Comparison of ENCODE assay signal across 20 cellular contexts in the genomic region with DNA sequence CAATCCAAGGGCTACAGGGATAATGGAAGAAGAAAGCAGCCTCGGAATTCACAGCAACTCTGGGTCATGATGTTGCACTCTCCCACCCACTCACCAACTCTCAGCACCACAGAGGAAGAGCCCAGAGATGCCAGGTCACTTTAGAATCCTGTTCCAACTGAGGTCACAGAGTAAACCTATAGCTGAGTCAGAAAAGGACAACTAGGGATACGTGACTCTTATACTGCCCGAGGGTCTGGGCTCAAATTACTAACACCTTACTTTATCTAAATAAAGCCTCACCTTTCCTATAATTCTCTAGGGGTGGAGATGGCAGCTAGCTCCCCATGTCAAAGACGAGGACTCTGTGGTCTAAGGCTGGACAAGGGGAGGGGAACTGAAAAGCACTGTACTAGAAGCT. TPM values are rescaled to one million over a fixed set of nuclear protein-coding genes. Genes with fewer than 3 reads are reported as not detected.
DNase-seq lines count a peak whose midpoint lies in the region; ATAC-seq and TF ChIP-seq lines count a peak whose summit lies in the region.
"Had no signal": no experiment of that assay in that cellular context is flagged by ENCODE, and none has a peak within 500 bp of the region (broad histone marks: within the 10 kb centered on the region; RNA-seq: fewer than 3 reads in every experiment).

No MANE protein-coding gene starts in this region.

- peak overlapping the region; percentile 21 for H3K27ac Mint-ChIP-seq in T-helper 1 cell treated with Interleukin-12 subunit alpha and Interleukin-12 subunit beta and Interleukin-4 antibody, amounts not matched to agents 30 μg/mL and 1 μg/mL, for 36 hours
- H3K27ac Mint-ChIP-seq in CD4-positive, alpha-beta T cell, result peak overlapping the region; percentile 81
- H3K27ac Mint-ChIP-seq in activated T-helper 17 cell treated with anti-CD3 and anti-CD28 coated beads, Interleukin-2, amount 50 U/mL, for 72 hours, result peak overlapping the region; percentile 61
- H3K27ac Mint-ChIP-seq: B cell; CD4-positive, CD25-positive, alpha-beta regulatory T cell had no signal

- H3K4me3 Mint-ChIP-seq in T-helper 1 cell treated with Interleukin-12 subunit alpha and Interleukin-12 subunit beta and Interleukin-4 antibody, amounts not matched to agents 30 μg/mL and 1 μg/mL, for 36 hours, result no peak overlapping the region
- H3K4me3 Mint-ChIP-seq in CD4-positive, alpha-beta T cell, result no peak overlapping the region
- no peak overlapping the region for H3K4me3 Mint-ChIP-seq in activated T-helper 17 cell treated with anti-CD3 and anti-CD28 coated beads, Interleukin-2, amount 50 U/mL, for 72 hours
- H3K4me3 Mint-ChIP-seq: B cell; CD4-positive, CD25-positive, alpha-beta regulatory T cell had no signal

- H3K4me1 Mint-ChIP-seq in T-helper 1 cell treated with Interleukin-12 subunit alpha and Interleukin-12 subunit beta and Interleukin-4 antibody, amounts not matched to agents 30 μg/mL and 1 μg/mL, for 36 hours (ENCODE audit: low read depth), result peaks cover 14% of the 10 kb centered on the region
- H3K4me1 Mint-ChIP-seq in CD4-positive, alpha-beta T cell (ENCODE audit: low read depth), result peaks cover 34% of the 10 kb centered on the region
- H3K4me1 Mint-ChIP-seq in activated T-helper 17 cell treated with anti-CD3 and anti-CD28 coated beads, Interleukin-2, amount 50 U/mL, for 72 hours, result peaks cover 7% of the 10 kb centered on the region

- H3K9me3 Mint-ChIP-seq in T-helper 1 cell treated with Interleukin-12 subunit alpha and Interleukin-12 subunit beta and Interleukin-4 antibody, amounts not matched to agents 30 μg/mL and 1 μg/mL, for 36 hours, result no peaks in the 10 kb centered on the region
- H3K9me3 Mint-ChIP-seq in CD4-positive, alpha-beta T cell, result no peaks in the 10 kb centered on the region
- H3K9me3 Mint-ChIP-seq in activated T-helper 17 cell treated with anti-CD3 and anti-CD28 coated beads, Interleukin-2, amount 50 U/mL, for 72 hours, result no peaks in the 10 kb centered on the region

- CTCF ChIA-PET in CD4-positive, alpha-beta T cell (lab: Charles Lee), result interaction anchor here (3.6 kb wide), 1 partner anchor 68 kb away, joined by 13 read pairs; no protein-coding TSS in a partner anchor

- TF ChIP-seq CTCF in CD4-positive, alpha-beta T cell (IDR thresholded peaks at IDR 0.05), result no peak
- TF ChIP-seq CTCF in colonic mucosa (IDR thresholded peaks at IDR 0.05), result no peak
- TF ChIP-seq CTCF in testis (IDR thresholded peaks at IDR 0.05), result no peak

- H3K27me3 Mint-ChIP-seq in T-helper 1 cell treated with Interleukin-12 subunit alpha and Interleukin-12 subunit beta and Interleukin-4 antibody, amounts not matched to agents 30 μg/mL and 1 μg/mL, for 36 hours (ENCODE audit: low read depth), result no peaks in the 10 kb centered on the region
- H3K27me3 Mint-ChIP-seq in CD4-positive, alpha-beta T cell, result no peaks in the 10 kb centered on the region
- H3K27me3 Mint-ChIP-seq in activated T-helper 17 cell treated with anti-CD3 and anti-CD28 coated beads, Interleukin-2, amount 50 U/mL, for 72 hours, result no peaks in the 10 kb centered on the region
- H3K27me3 Mint-ChIP-seq: B cell; CD4-positive, CD25-positive, alpha-beta regulatory T cell had no signal

- no peaks in the 10 kb centered on the region for H3K9me3 ChIP-seq in CD4-positive, alpha-beta T cell (ENCODE audit: control insufficient read depth, low read length)
- H3K9me3 ChIP-seq in muscle layer of colon (ENCODE audit: low read length) (no peaks in the 10 kb centered on the region), colonic mucosa (no peaks in the 10 kb centered on the region), testis (no peaks in the 10 kb centered on the region)

- no peak for TF ChIP-seq POLR2A in testis (IDR thresholded peaks at IDR 0.05)

- no peaks in the 10 kb centered on the region for H3K27me3 ChIP-seq in CD4-positive, alpha-beta T cell (ENCODE audit: control insufficient read depth, insufficient read depth, low read length)
- H3K27me3 ChIP-seq in muscle layer of colon (ENCODE audit: control insufficient read depth in 1 of 2, insufficient read depth in 2 of 2, low read length in 2 of 2) (no peaks in the 10 kb centered on the region), colonic mucosa (no peaks in the 10 kb centered on the region), testis (no peaks in the 10 kb centered on the region)

- H3K36me3 Mint-ChIP-seq in T-helper 1 cell treated with Interleukin-12 subunit alpha and Interleukin-12 subunit beta and Interleukin-4 antibody, amounts not matched to agents 30 μg/mL and 1 μg/mL, for 36 hours (ENCODE audit: low read depth), result peaks cover 37% of the 10 kb centered on the region
- peaks cover 97% of the 10 kb centered on the region for H3K36me3 Mint-ChIP-seq in CD4-positive, alpha-beta T cell (ENCODE audit: low read depth)
- peaks cover 100% of the 10 kb centered on the region for H3K36me3 Mint-ChIP-seq in activated T-helper 17 cell treated with anti-CD3 and anti-CD28 coated beads, Interleukin-2, amount 50 U/mL, for 72 hours (ENCODE audit: low read depth)

- H3K4me1 ChIP-seq in muscle layer of colon (ENCODE audit: insufficient read depth, low read length) (peaks cover 46% of the 10 kb centered on the region), colonic mucosa (no peaks in the 10 kb centered on the region), testis (peaks cover 19% of the 10 kb centered on the region)

- no peak overlapping the region for H3K9ac ChIP-seq in muscle layer of colon (ENCODE audit: low read length)
- H3K9ac ChIP-seq in colonic mucosa (ENCODE audit: low read depth in 2 of 2, low read length in 2 of 2), result no peak overlapping the region

- 74 to 76% methylated on average over 4 of the region's 4 CpGs for WGBS in testis, 2 donors

- H3K27ac ChIP-seq in CD4-positive, alpha-beta T cell (ENCODE audit: low read depth, low read length), result no peak overlapping the region
- H3K27ac ChIP-seq in muscle layer of colon (ENCODE audit: low read depth, low read length), result peak overlapping the region; percentile 7
- H3K27ac ChIP-seq in colonic mucosa, result no peak overlapping the region
- no peak overlapping the region for H3K27ac ChIP-seq in testis

- no peak for ATAC-seq in CD4-positive, alpha-beta T cell (ENCODE audit: poor library complexity)
- ATAC-seq in activated T-helper 17 cell treated with anti-CD3 and anti-CD28 coated beads, Interleukin-2, amount 50 U/mL, for 72 hours (replicated peaks), result no peak
- ATAC-seq: HCT116, K562 had no signal

- H3K36me3 ChIP-seq in muscle layer of colon (ENCODE audit: insufficient read depth, low read length), result peaks cover 91% of the 10 kb centered on the region
- peaks cover 41% of the 10 kb centered on the region for H3K36me3 ChIP-seq in colonic mucosa
- H3K36me3 ChIP-seq in testis (ENCODE audit: low read depth, missing control alignments), result no peaks in the 10 kb centered on the region

- H3K4me3 ChIP-seq in muscle layer of colon (ENCODE audit: low read depth in 1 of 2, low read length in 2 of 2) (no peak overlapping the region), colonic mucosa (no peak overlapping the region), testis (no peak overlapping the region)
- H3K4me3 ChIP-seq: K562 had no signal

- intact Hi-C loops in CD4-positive, alpha-beta T cell (cut with DNase I, micrococcal nuclease), result no loop called here
- intact Hi-C loops in colonic mucosa (cut with DNase I) (no loop called here), testis (cut with DNase I; ENCODE audit: low total_unique reads) (no loop called here)

- POLR2A ChIA-PET in CD4-positive, alpha-beta T cell (lab: Charles Lee), result interaction anchor here (1.6 kb wide), 1 partner anchor 95 kb away, joined by 5 read pairs; a partner anchor contains a TSS

- DNase-seq in T-helper 1 cell (no peak), colonic mucosa (no peak), testis (no peak), epidermal melanocyte (ENCODE audit: insufficient read length, low spot score) (no peak)
- DNase-seq in CD4-positive, alpha-beta T cell, result no peak
- DNase-seq: Calu3; CD4-positive, CD25-positive, alpha-beta regulatory T cell; EL; GOT3; NCI-H1092 treated with DMSO at 0.1 percent for 48 hours; NCI-H2081; NCI-H774; RPMI8226; SHP77 treated with DMSO at 0.1 percent for 48 hours had no signal

RNA-seq across cellular contexts. Expression of a gene that starts 24.6 kb away (rescaled TPM):
- total RNA-seq in CD4-positive, alpha-beta T cell, result 10 to 100 TPM; 14.7 to 16.8 TPM
- total RNA-seq in activated T-helper 17 cell treated with anti-CD3 and anti-CD28 coated beads, Interleukin-2, amount 50 U/mL, for 72 hours, result 10 to 100 TPM; 18.4 to 21.9 TPM
- total RNA-seq in colonic mucosa (1 to 10 TPM; 5.6 to 9.0 TPM), testis (10 to 100 TPM; 13.5 to 16.8 TPM)
- polyA plus RNA-seq in testis (ENCODE audit: insufficient read depth, low read depth, low replicate concordance), result 11.7 TPM

RNA-seq across cellular contexts. Expression of a gene that starts 57.0 kb away (rescaled TPM):
- 100 to 1,000 TPM; 191 to 197 TPM for total RNA-seq in CD4-positive, alpha-beta T cell
- total RNA-seq in activated T-helper 17 cell treated with anti-CD3 and anti-CD28 coated beads, Interleukin-2, amount 50 U/mL, for 72 hours, result 100 to 1,000 TPM; 179 to 277 TPM
- total RNA-seq in colonic mucosa (100 to 1,000 TPM; 154 to 158 TPM), testis (100 to 1,000 TPM; 452 to 470 TPM)
- polyA plus RNA-seq in testis (ENCODE audit: insufficient read depth, low read depth, low replicate concordance), result 186 TPM

RNA-seq across cellular contexts. Expression of a gene that starts 57.3 kb away (rescaled TPM):
- total RNA-seq in CD4-positive, alpha-beta T cell, result 1 to 10 TPM in 1 of 2 experiments, under 1 TPM in 1; 0.87 to 1.1 TPM
- 1 to 10 TPM; 3.3 to 5.4 TPM for total RNA-seq in activated T-helper 17 cell treated with anti-CD3 and anti-CD28 coated beads, Interleukin-2, amount 50 U/mL, for 72 hours
- total RNA-seq in colonic mucosa (10 to 100 TPM in 1 of 2 donors, 1 to 10 TPM in 1; 6.2 to 10.9 TPM), testis (10 to 100 TPM; 50.8 to 84.6 TPM)
- 200 TPM for polyA plus RNA-seq in testis (ENCODE audit: insufficient read depth, low read depth, low replicate concordance)

Comparison
In these comparisons a context has a peak if more than half of its experiments do, and no peak if none do; other contexts are left out.
1. H3K27ac Mint-ChIP-seq: peak in every context shown above with its lines; median percentile 81 in CD4-positive, alpha-beta T cell; 61 in activated T-helper 17 cell treated with anti-CD3 and anti-CD28 coated beads, Interleukin-2, amount 50 U/mL, for 72 hours; 21 in T-helper 1 cell treated with Interleukin-12 subunit alpha and Interleukin-12 subunit beta and Interleukin-4 antibody, amounts not matched to agents 30 μg/mL and 1 μg/mL, for 36 hours.
2. RNA of a gene that starts 57.3 kb away (total RNA-seq): 50.8 to 84.6 TPM in testis; 6.2 to 10.9 TPM in colonic mucosa, 3.3 to 5.4 TPM in activated T-helper 17 cell treated with anti-CD3 and anti-CD28 coated beads, Interleukin-2, amount 50 U/mL, for 72 hours and 0.87 to 1.1 TPM in CD4-positive, alpha-beta T cell; every median in the first group is over 4 times any median in the second.